28 cellular contexts compared by ENCODE assay signal in genomic region chr14:81694419-81694818, GRCh38.
"Had no signal": no experiment of that assay in that cellular context is flagged by ENCODE, and none has a peak within 500 bp of the region (broad histone marks: within the 10 kb centered on the region; RNA-seq: fewer than 3 reads in every experiment).

No MANE protein-coding gene starts in this region.

- H3K9me3 ChIP-seq: stomach, suprapubic skin, testis, thoracic aorta, thyroid gland, tibial artery, tibial nerve, transverse colon, upper lobe of left lung, upper lobe of right lung, uterus, vagina had no signal

- H3K27ac ChIP-seq: stomach, suprapubic skin, testis, thoracic aorta, thyroid gland, tibial artery, tibial nerve, transverse colon, upper lobe of left lung, upper lobe of right lung, uterus, vagina had no signal

- H3K4me1 Mint-ChIP-seq: stimulated activated effector memory CD8-positive, alpha-beta T cell treated with anti-CD3 and anti-CD28 coated beads, Interleukin-12 subunit alpha, Interleukin-12 subunit beta, amount 100 ng/mL, for 72 hours; stimulated activated memory B cell treated with anti-CD40 and anti-IgM and Interleukin-4, amounts not matched to agents 10 μg/mL and 1 μg/mL and 100 μg/mL, for 72 hours; stimulated activated naive B cell treated with anti-CD40 and anti-IgM and Interleukin-4, amounts not matched to agents 10 μg/mL and 1 μg/mL and 100 μg/mL, for 72 hours; stimulated activated naive CD8-positive, alpha-beta T cell treated with anti-CD3 and anti-CD28 coated beads, Interleukin-15, amount 100 ng/mL, for 72 hours had no signal

- DNase-seq: stimulated activated CD4-positive, alpha-beta T cell treated with anti-CD3 and anti-CD28 coated beads, Interleukin-2, amount 100 ng/mL, for 48 hours; stimulated activated CD4-positive, alpha-beta T cell treated with anti-CD3 and anti-CD28 coated beads, Interleukin-4, amount 100 ng/mL, for 1 hour; stimulated activated CD4-positive, alpha-beta T cell treated with anti-CD3 and anti-CD28 coated beads, Interleukin-4, amount 100 ng/mL, for 24 hours; stimulated activated CD4-positive, alpha-beta T cell treated with anti-CD3 and anti-CD28 coated beads, Interleukin-4, amount 100 ng/mL, for 4 hours; stimulated activated CD8-positive, alpha-beta memory T cell treated with anti-CD3 and anti-CD28 coated beads, Interleukin-4, amount 100 ng/mL, for 48 hours; stimulated activated naive B cell treated with anti-CD40 and anti-IgM and Interleukin-4, amounts not matched to agents 10 μg/mL and 1 μg/mL and 100 μg/mL, for 72 hours; stimulated activated naive CD4-positive, alpha-beta T cell; stimulated activated naive CD4-positive, alpha-beta T cell treated with Interleukin-2 at 50 U/mL for 16 hours; stimulated activated naive CD8-positive, alpha-beta T cell treated with anti-CD3 and anti-CD28 coated beads, Interleukin-15, amount 100 ng/mL, for 72 hours; stimulated activated naive CD8-positive, alpha-beta T cell treated with anti-CD3 and anti-CD28 coated beads, Interleukin-15, Interleukin-2, amounts not matched to agents 100 U/mL and 50 U/mL, for 24 hours; stomach; substantia nigra; testis; thyroid gland; tibial artery; transverse colon; trophoblast cell; upper lobe of right lung; uterus had no signal

- H3K4me3 ChIP-seq: stomach, suprapubic skin, testis, thoracic aorta, thyroid gland, tibial artery, tibial nerve, transverse colon, upper lobe of left lung, upper lobe of right lung, uterus, vagina had no signal

- H3K27me3 Mint-ChIP-seq: stimulated activated memory B cell treated with anti-CD40 and anti-IgM and Interleukin-4, amounts not matched to agents 10 μg/mL and 1 μg/mL and 100 μg/mL, for 72 hours; stimulated activated naive B cell treated with anti-CD40 and anti-IgM and Interleukin-4, amounts not matched to agents 10 μg/mL and 1 μg/mL and 100 μg/mL, for 72 hours; stimulated activated naive CD8-positive, alpha-beta T cell treated with anti-CD3 and anti-CD28 coated beads, Interleukin-15, amount 100 ng/mL, for 72 hours; stimulated activated naive CD8-positive, alpha-beta T cell treated with anti-CD3 and anti-CD28 coated beads, Interleukin-15, Interleukin-2, amounts not matched to agents 100 ng/mL and 50 ng/mL, for 24 hours had no signal

- H3K9me3 Mint-ChIP-seq: stimulated activated effector memory CD8-positive, alpha-beta T cell treated with anti-CD3 and anti-CD28 coated beads, Interleukin-12 subunit alpha, Interleukin-12 subunit beta, amount 100 ng/mL, for 72 hours; stimulated activated memory B cell treated with anti-CD40 and anti-IgM and Interleukin-4, amounts not matched to agents 10 μg/mL and 1 μg/mL and 100 μg/mL, for 72 hours; stimulated activated naive CD8-positive, alpha-beta T cell treated with anti-CD3 and anti-CD28 coated beads, Interleukin-15, amount 100 ng/mL, for 72 hours; stimulated activated naive CD8-positive, alpha-beta T cell treated with anti-CD3 and anti-CD28 coated beads, Interleukin-15, Interleukin-2, amounts not matched to agents 100 ng/mL and 50 ng/mL, for 24 hours had no signal

- H3K36me3 Mint-ChIP-seq: stimulated activated effector memory CD8-positive, alpha-beta T cell treated with anti-CD3 and anti-CD28 coated beads, Interleukin-12 subunit alpha, Interleukin-12 subunit beta, amount 100 ng/mL, for 72 hours; stimulated activated memory B cell treated with anti-CD40 and anti-IgM and Interleukin-4, amounts not matched to agents 10 μg/mL and 1 μg/mL and 100 μg/mL, for 72 hours; stimulated activated naive B cell treated with anti-CD40 and anti-IgM and Interleukin-4, amounts not matched to agents 10 μg/mL and 1 μg/mL and 100 μg/mL, for 72 hours; type B pancreatic cell had no signal

- H3K4me3 Mint-ChIP-seq: stimulated activated effector memory CD8-positive, alpha-beta T cell treated with anti-CD3 and anti-CD28 coated beads, Interleukin-12 subunit alpha, Interleukin-12 subunit beta, amount 100 ng/mL, for 72 hours; stimulated activated memory B cell treated with anti-CD40 and anti-IgM and Interleukin-4, amounts not matched to agents 10 μg/mL and 1 μg/mL and 100 μg/mL, for 72 hours; stimulated activated naive B cell treated with anti-CD40 and anti-IgM and Interleukin-4, amounts not matched to agents 10 μg/mL and 1 μg/mL and 100 μg/mL, for 72 hours; stimulated activated naive CD8-positive, alpha-beta T cell treated with anti-CD3 and anti-CD28 coated beads, Interleukin-15, amount 100 ng/mL, for 72 hours; stimulated activated naive CD8-positive, alpha-beta T cell treated with anti-CD3 and anti-CD28 coated beads, Interleukin-15, Interleukin-2, amounts not matched to agents 100 ng/mL and 50 ng/mL, for 24 hours; type B pancreatic cell had no signal

- H3K4me1 ChIP-seq: stomach, suprapubic skin, testis, thyroid gland, tibial artery, tibial nerve, transverse colon, upper lobe of left lung, upper lobe of right lung, uterus, vagina had no signal

- H3K36me3 ChIP-seq: stomach, suprapubic skin, thoracic aorta, thyroid gland, tibial artery, tibial nerve, transverse colon, upper lobe of left lung, upper lobe of right lung, uterus, vagina had no signal

- H3K27me3 ChIP-seq: stomach, suprapubic skin, testis, thyroid gland, tibial artery, tibial nerve, transverse colon, upper lobe of left lung, upper lobe of right lung, uterus, vagina had no signal

- H3K27ac Mint-ChIP-seq: stimulated activated effector memory CD8-positive, alpha-beta T cell treated with anti-CD3 and anti-CD28 coated beads, Interleukin-12 subunit alpha, Interleukin-12 subunit beta, amount 100 ng/mL, for 72 hours; stimulated activated memory B cell treated with anti-CD40 and anti-IgM and Interleukin-4, amounts not matched to agents 10 μg/mL and 1 μg/mL and 100 μg/mL, for 72 hours; stimulated activated naive B cell treated with anti-CD40 and anti-IgM and Interleukin-4, amounts not matched to agents 10 μg/mL and 1 μg/mL and 100 μg/mL, for 72 hours; stimulated activated naive CD8-positive, alpha-beta T cell treated with anti-CD3 and anti-CD28 coated beads, Interleukin-15, amount 100 ng/mL, for 72 hours; stimulated activated naive CD8-positive, alpha-beta T cell treated with anti-CD3 and anti-CD28 coated beads, Interleukin-15, Interleukin-2, amounts not matched to agents 100 ng/mL and 50 ng/mL, for 24 hours; type B pancreatic cell had no signal
